ENCODE assay signal across 23 cellular contexts in genomic region chr7:152073352-152073751, GRCh38. TPM values are rescaled to one million over a fixed set of nuclear protein-coding genes. Genes with fewer than 3 reads are reported as not detected.
A peak's percentile ranks its signal among the peaks of the same experiment; 100 is the strongest.
DNase-seq lines count a peak whose midpoint lies in the region; ATAC-seq and TF ChIP-seq lines count a peak whose summit lies in the region.
"Had no signal": no experiment of that assay in that cellular context is flagged by ENCODE, and none has a peak within 500 bp of the region (broad histone marks: within the 10 kb centered on the region; RNA-seq: fewer than 3 reads in every experiment).

No MANE protein-coding gene starts in this region.

- H3K27ac Mint-ChIP-seq in Caco-2 (ENCODE audit: unreplicated experiment): peak overlapping the region; percentile 9
- H3K27ac Mint-ChIP-seq in activated T-helper 17 cell treated with anti-CD3 and anti-CD28 coated beads, Interleukin-2, amount 50 U/mL, for 72 hours: peak overlapping the region; percentile 13
- peak overlapping the region; percentile 19 for H3K27ac Mint-ChIP-seq in endothelial cell (ENCODE audit: unreplicated experiment)
- H3K27ac Mint-ChIP-seq: CD14-positive monocyte; CD4-positive, alpha-beta T cell had no signal

- no peak for TF ChIP-seq POLR2A in upper lobe of left lung (IDR thresholded peaks at IDR 0.05)

- H3K79me2 ChIP-seq in SK-N-SH (ENCODE audit: insufficient read depth): peaks cover 8% of the 10 kb centered on the region; the same call in 1 of the 2 replicates

- no peak overlapping the region for H3K4me3 Mint-ChIP-seq in Caco-2 (ENCODE audit: unreplicated experiment)
- no peak overlapping the region for H3K4me3 Mint-ChIP-seq in activated T-helper 17 cell treated with anti-CD3 and anti-CD28 coated beads, Interleukin-2, amount 50 U/mL, for 72 hours
- no peak overlapping the region for H3K4me3 Mint-ChIP-seq in endothelial cell (ENCODE audit: unreplicated experiment)
- H3K4me3 Mint-ChIP-seq: CD14-positive monocyte; CD4-positive, alpha-beta T cell; CD8-positive, alpha-beta memory T cell had no signal

- DNase-seq in Caco-2: no peak
- DNase-seq in SK-N-SH: no peak
- no peak for DNase-seq in endothelial cell (ENCODE audit: low spot score)
- no peak for DNase-seq in activated effector memory CD4-positive, alpha-beta T cell treated with Interleukin-2 at 50 U/mL for 16 hours
- no peak for DNase-seq in upper lobe of left lung
- DNase-seq: 8988T; ACHN; AML-193; BE2C; Calu3; CD4-positive, alpha-beta T cell; CD8-positive, alpha-beta memory T cell; DMS53; DMS79 treated with DMSO at 0.1 percent for 48 hours; GF-D8; GM23248; H7; HCEC 1CT had no signal

- H3K27me3 Mint-ChIP-seq in Caco-2 (ENCODE audit: insufficient read depth, unreplicated experiment) (no peaks in the 10 kb centered on the region), endothelial cell (ENCODE audit: unreplicated experiment) (no peaks in the 10 kb centered on the region)
- H3K27me3 Mint-ChIP-seq in activated T-helper 17 cell treated with anti-CD3 and anti-CD28 coated beads, Interleukin-2, amount 50 U/mL, for 72 hours: no peaks in the 10 kb centered on the region
- H3K27me3 Mint-ChIP-seq: CD4-positive, alpha-beta T cell; CD8-positive, alpha-beta memory T cell had no signal

- intact Hi-C loops in Caco-2 (cut with micrococcal nuclease; ENCODE audit: unreplicated experiment): no loop called here

- peaks cover 6% of the 10 kb centered on the region for H3F3A ChIP-seq in SK-N-SH (replicated peaks; ENCODE audit: insufficient read depth)

- WGBS in SK-N-SH (ENCODE audit: low lambda C conversion rate): 33% methylated on average over 2 of the region's 2 CpGs
- WGBS in upper lobe of left lung, 2 donors: 78 to 86% methylated on average over 2 of the region's 2 CpGs

- POLR2A ChIA-PET in Caco-2 (lab: Charles Lee) (no interaction called here), SK-N-SH (lab: Yijun Ruan, JAX) (no interaction called here)

- H3K9ac ChIP-seq in SK-N-SH: no peak overlapping the region
- H3K9ac ChIP-seq: BLaER1 treated with 17β-estradiol and CSF1 and Interleukin-3, amounts not matched to agents 10 nM and 100 nM; GM23248 had no signal

- H4K20me1 ChIP-seq in SK-N-SH (ENCODE audit: insufficient read depth): no peaks in the 10 kb centered on the region
- H4K20me1 ChIP-seq: BLaER1 treated with 17β-estradiol and CSF1 and Interleukin-3, amounts not matched to agents 10 nM and 100 nM had no signal

- H2AFZ ChIP-seq in SK-N-SH (ENCODE audit: low read depth): no peak overlapping the region
- H2AFZ ChIP-seq: GM23248 had no signal

- peak in 1 of 2 experiments; percentile 33; a peak in 1 of 4 replicates for TF ChIP-seq EP300 in SK-N-SH (IDR thresholded peaks at IDR 0.05; ENCODE audit: borderline replicate concordance in 1 of 2, low read depth in 1 of 2, low read length in 1 of 2)
- TF ChIP-seq EP300 in upper lobe of left lung (IDR thresholded peaks at IDR 0.05): no peak

- CTCF ChIA-PET in Caco-2 (lab: Charles Lee): no interaction called here
- CTCF ChIA-PET in SK-N-SH (lab: Yijun Ruan, JAX): no interaction called here

- no peaks in the 10 kb centered on the region for H3K9me2 ChIP-seq in SK-N-SH

- no TSS peak for BruUV-seq in Caco-2 (replicated peaks; lab: Mats Ljungman, UMichigan)

- H3K4me3 ChIP-seq in Caco-2 (ENCODE audit: low read depth, low read length): no peak overlapping the region
- no peak overlapping the region for H3K4me3 ChIP-seq in SK-N-SH (ENCODE audit: low read depth in 2 of 2, low read length in 1 of 2)
- no peak overlapping the region for H3K4me3 ChIP-seq in upper lobe of left lung
- H3K4me3 ChIP-seq: A549; BLaER1 treated with 17β-estradiol and CSF1 and Interleukin-3, amounts not matched to agents 10 nM and 100 nM; GM23248 had no signal

- TF ChIP-seq RAD21 in SK-N-SH (IDR thresholded peaks at IDR 0.05; ENCODE audit: low read length): no peak

- no peak overlapping the region for H3K4me2 ChIP-seq in SK-N-SH
- H3K4me2 ChIP-seq: A549 had no signal

- no peak for TF ChIP-seq CTCF in Caco-2 (IDR thresholded peaks at IDR 0.05; ENCODE audit: insufficient read depth in 1 of 2, low read depth in 1 of 2, low read length in 1 of 2, severe bottlenecking in 1 of 2, unreplicated experiment in 1 of 2)
- no peak for TF ChIP-seq CTCF in SK-N-SH (IDR thresholded peaks at IDR 0.05)
- TF ChIP-seq CTCF in endothelial cell (IDR thresholded peaks at IDR 0.05; ENCODE audit: unreplicated experiment): no peak
- no peak for TF ChIP-seq CTCF in upper lobe of left lung (IDR thresholded peaks at IDR 0.05)

- H3K4me1 ChIP-seq in Caco-2 (peaks cover 29% of the 10 kb centered on the region), SK-N-SH (ENCODE audit: control insufficient read depth in 1 of 2, insufficient read depth in 2 of 2, low read depth in 1 of 2, low read length in 1 of 2) (peaks cover 6 to 17% of the 10 kb centered on the region in 2 experiments; a peak in 3 of 4 replicates), upper lobe of left lung (peaks cover 7 to 12% (median 9%) of the 10 kb centered on the region in 4 donors)

- H3K27ac ChIP-seq in SK-N-SH (ENCODE audit: low read depth in 2 of 2, low read length in 1 of 2) (peak overlapping the region in 1 of 2 experiments; percentile 19; a peak in 1 of 4 replicates), upper lobe of left lung (no peak overlapping the region)
- H3K27ac ChIP-seq: BLaER1 treated with 17β-estradiol and CSF1 and Interleukin-3, amounts not matched to agents 10 nM and 100 nM; GM23248 had no signal

- no peak for ATAC-seq in activated T-helper 17 cell treated with anti-CD3 and anti-CD28 coated beads, Interleukin-2, amount 50 U/mL, for 72 hours (replicated peaks)
- no peak for ATAC-seq in upper lobe of left lung (ENCODE audit: low FRiP score in 2 of 2)
- ATAC-seq in HG02798 (IDR thresholded peaks at IDR 0.05; ENCODE audit: poor library complexity, unreplicated experiment): no peak
- ATAC-seq: A549 had no signal

- H3K9me3 ChIP-seq in Caco-2: peaks cover 12% of the 10 kb centered on the region; the same call in 1 of the 2 replicates
- H3K9me3 ChIP-seq in SK-N-SH: no peaks in the 10 kb centered on the region
- no peaks in the 10 kb centered on the region for H3K9me3 ChIP-seq in upper lobe of left lung
- H3K9me3 ChIP-seq: A549, BE2C had no signal

- H3K4me1 Mint-ChIP-seq in Caco-2 (ENCODE audit: low read depth, unreplicated experiment): peaks cover 45% of the 10 kb centered on the region
- peaks cover 20% of the 10 kb centered on the region for H3K4me1 Mint-ChIP-seq in activated T-helper 17 cell treated with anti-CD3 and anti-CD28 coated beads, Interleukin-2, amount 50 U/mL, for 72 hours
- peaks cover 26% of the 10 kb centered on the region for H3K4me1 Mint-ChIP-seq in endothelial cell (ENCODE audit: unreplicated experiment)

- H3K36me3 ChIP-seq in Caco-2 (ENCODE audit: control insufficient read depth, insufficient read depth, low read length) (no peaks in the 10 kb centered on the region), SK-N-SH (replicated peaks in 1 of 2; ENCODE audit: control insufficient read depth in 1 of 2, insufficient read depth in 2 of 2, low read length in 1 of 2) (no peaks in the 10 kb centered on the region), upper lobe of left lung (no peaks in the 10 kb centered on the region)
- H3K36me3 ChIP-seq: BE2C; BLaER1 treated with 17β-estradiol and CSF1 and Interleukin-3, amounts not matched to agents 10 nM and 100 nM had no signal

- H3K36me3 Mint-ChIP-seq in Caco-2 (ENCODE audit: insufficient read depth, unreplicated experiment) (no peaks in the 10 kb centered on the region), endothelial cell (ENCODE audit: low read depth, unreplicated experiment) (peaks cover 6% of the 10 kb centered on the region)
- peaks cover 6% of the 10 kb centered on the region for H3K36me3 Mint-ChIP-seq in activated T-helper 17 cell treated with anti-CD3 and anti-CD28 coated beads, Interleukin-2, amount 50 U/mL, for 72 hours (ENCODE audit: low read depth)

- H3K27me3 ChIP-seq in Caco-2 (replicated peaks; ENCODE audit: control insufficient read depth, insufficient read depth, low read length) (no peaks in the 10 kb centered on the region), SK-N-SH (ENCODE audit: insufficient read depth) (no peaks in the 10 kb centered on the region), upper lobe of left lung (no peaks in the 10 kb centered on the region)
- H3K27me3 ChIP-seq: BE2C; BLaER1 treated with 17β-estradiol and CSF1 and Interleukin-3, amounts not matched to agents 10 nM and 100 nM had no signal

- H3K9me3 Mint-ChIP-seq in Caco-2 (ENCODE audit: unreplicated experiment) (peaks cover 33% of the 10 kb centered on the region), endothelial cell (ENCODE audit: unreplicated experiment) (no peaks in the 10 kb centered on the region)
- peaks cover 7% of the 10 kb centered on the region for H3K9me3 Mint-ChIP-seq in activated T-helper 17 cell treated with anti-CD3 and anti-CD28 coated beads, Interleukin-2, amount 50 U/mL, for 72 hours
- H3K9me3 Mint-ChIP-seq: CD8-positive, alpha-beta memory T cell had no signal

TF ChIP-seq in SK-N-SH, 30 proteins besides CTCF, POLR2A, EP300 and RAD21:
- TF ChIP-seq TCF12 (IDR thresholded peaks at IDR 0.05) (no peak), FOXJ3 (CRISPR knock-in tag; IDR thresholded peaks at IDR 0.05) (peak; percentile 42; the same call in 1 of the 2 replicates), CHD2 (IDR thresholded peaks at IDR 0.05; ENCODE audit: low read length, partially characterized antibody) (peak; percentile 31), FOSL2 (IDR thresholded peaks at IDR 0.05; ENCODE audit: borderline replicate concordance, low read depth) (no peak), NFIC (IDR thresholded peaks at IDR 0.05; ENCODE audit: borderline replicate concordance) (no peak; the same call in 1 of the 2 replicates), GATA2 (CRISPR knock-in tag; IDR thresholded peaks at IDR 0.05) (peak; percentile 69), PBX3 (IDR thresholded peaks at IDR 0.05) (peak; percentile 16; the same call in 1 of the 2 replicates)

RNA-seq across cellular contexts. Expression of gene GALNT11, which starts 47.9 kb away (rescaled TPM):
- 31.4 and 34.9 TPM in 2 replicates for total RNA-seq in Caco-2 (2022)
- polyA plus RNA-seq in SK-N-SH (2012; rRNA removed): 70.0 and 84.7 TPM in 2 replicates
- polyA plus RNA-seq in SK-N-SH (2012; cell fraction: cytosol; rRNA removed): 85.2 and 89.3 TPM in 2 replicates
- polyA plus RNA-seq in SK-N-SH (2012; cell fraction: nucleus; rRNA removed): 41.4 and 61.5 TPM in 2 replicates
- 10 to 100 TPM; 18.9 to 20.3 TPM for total RNA-seq in activated T-helper 17 cell treated with anti-CD3 and anti-CD28 coated beads, Interleukin-2, amount 50 U/mL, for 72 hours
- total RNA-seq in endothelial cell (ENCODE audit: unreplicated experiment): 21.2 TPM
- total RNA-seq in upper lobe of left lung: 10 to 100 TPM; 31.2 to 63.8 (median 43.2) TPM
